ENCODE assay signal across 8 cellular contexts in the genomic region with DNA sequence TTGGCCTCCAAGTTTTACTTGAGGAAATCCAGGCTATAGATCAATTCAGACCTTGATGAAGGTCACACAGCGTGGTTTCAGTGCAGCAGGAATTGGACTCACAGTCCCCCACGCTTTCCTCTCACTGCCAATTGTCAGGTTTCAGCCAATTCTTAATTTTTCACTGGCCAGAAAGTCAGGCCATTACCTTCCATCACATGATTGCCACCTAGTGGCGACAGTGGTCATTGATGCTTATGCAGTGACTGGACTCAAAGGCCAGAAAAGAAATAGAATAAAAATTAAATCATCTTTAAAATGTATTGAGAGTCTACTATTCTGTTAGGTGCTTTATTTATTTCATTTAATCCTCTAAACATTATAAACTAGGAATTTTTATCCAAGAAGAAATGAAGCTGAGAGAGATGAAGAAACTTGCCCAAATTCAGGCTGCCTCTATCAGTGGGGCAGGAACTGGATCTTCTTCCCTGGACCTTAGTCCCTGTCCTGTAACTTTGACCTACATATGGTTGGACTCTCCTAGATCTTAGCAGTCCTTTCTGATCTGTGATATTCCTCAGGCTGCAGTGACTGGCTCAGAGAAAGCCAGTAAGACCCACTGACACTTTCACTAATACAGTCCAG.
DNase-seq lines count a peak whose midpoint lies in the region; ATAC-seq and TF ChIP-seq lines count a peak whose summit lies in the region.

No MANE protein-coding gene starts in this region.

- WGBS in prostate gland: 1% methylated on average over 3 of the region's 3 CpGs

- in situ Hi-C loops in KBM-7 (cut with MboI; ENCODE audit: low pct_unique_long_range_greater_than_20kb, low sequenced_read_pairs): no loop called here

- ATAC-seq in GM21786 (IDR thresholded peaks at IDR 0.05; ENCODE audit: unreplicated experiment): peak; percentile 97

- H3K4me1 ChIP-seq in prostate gland (replicated peaks) (no peaks in the 10 kb centered on the region), vagina (peaks cover 6% of the 10 kb centered on the region)

- TF ChIP-seq POLR2A in prostate gland (IDR thresholded peaks at IDR 0.05): no peak
- TF ChIP-seq POLR2A in vagina (IDR thresholded peaks at IDR 0.05): no peak

- H3K27me3 ChIP-seq in prostate gland (replicated peaks; ENCODE audit: insufficient read depth) (no peaks in the 10 kb centered on the region), vagina (no peaks in the 10 kb centered on the region)

- H3K4me3 ChIP-seq in prostate gland: no peak overlapping the region
- H3K4me3 ChIP-seq in vagina: no peak overlapping the region

- H3K9me3 ChIP-seq in prostate gland (no peaks in the 10 kb centered on the region), vagina (no peaks in the 10 kb centered on the region)

- DNase-seq in GM04504 (ENCODE audit: low read depth) (peak; percentile 22), KBM-7 (peak; percentile 60), SHP77 (lab: John Stamatoyannopoulos, UW) (peak; percentile 30 to 50), glomerular visceral epithelial cell (ENCODE audit: extremely low spot score) (peak; percentile 63), prostate gland (ENCODE audit: low spot score) (peak; percentile 58), vagina (ENCODE audit: extremely low spot score in 2 of 2) (no peak)
- DNase-seq in activated gamma-delta T cell treated with anti-CD3 and anti-CD28 coated beads, Interleukin-2, amount 50 U/mL, for 16 hours (ENCODE audit: low read depth): peak; percentile 44

- intact Hi-C loops in prostate gland (cut with DNase I) (loop anchor here (5.0 kb wide), 1 partner anchor 242 kb away; no protein-coding TSS in a partner anchor), vagina (cut with DNase I) (no loop called here)

- no peak overlapping the region for H3K27ac ChIP-seq in prostate gland
- no peak overlapping the region for H3K27ac ChIP-seq in vagina

- TF ChIP-seq CTCF in prostate gland (IDR thresholded peaks at IDR 0.05) (peak; percentile 56 to 81 (median 71)), vagina (IDR thresholded peaks at IDR 0.05) (peak; percentile 32 to 55 (median 51))

- H3K36me3 ChIP-seq in prostate gland (no peaks in the 10 kb centered on the region), vagina (no peaks in the 10 kb centered on the region)

Comparison
In these comparisons a context has a peak if more than half of its experiments do, and no peak if none do; other contexts are left out.
1. DNase-seq: peak in GM04504 (single experiment), KBM-7 (single experiment), SHP77 (2 of 2), activated gamma-delta T cell treated with anti-CD3 and anti-CD28 coated beads, Interleukin-2, amount 50 U/mL, for 16 hours (single experiment), glomerular visceral epithelial cell (single experiment) and prostate gland (single experiment); none in vagina (0 of 2).